Comparison of ENCODE assay signal across 20 cellular contexts in genomic region chr20:1438361-1438760, GRCh38. TPM values are rescaled to one million over a fixed set of nuclear protein-coding genes. Genes with fewer than 3 reads are reported as not detected.
"Had no signal": no experiment of that assay in that cellular context is flagged by ENCODE, and none has a peak within 500 bp of the region (broad histone marks: within the 10 kb centered on the region; RNA-seq: fewer than 3 reads in every experiment).

No MANE protein-coding gene starts in this region.

- DNase-seq: effector CD4-positive, alpha-beta T cell; endodermal cell; erythroblast; heart left ventricle; hippocampal formation; left colon; left ventricle myocardium superior; mesenchymal stem cell; midbrain; nucleus accumbens; ovary; right cardiac atrium; stimulated activated CD4-positive, alpha-beta T cell treated with anti-CD3 and anti-CD28 coated beads, Interleukin-2, amount 100 ng/mL, for 48 hours; stimulated activated naive CD8-positive, alpha-beta T cell treated with anti-CD3 and anti-CD28 coated beads, Interleukin-15, Interleukin-2, amounts not matched to agents 100 U/mL and 50 U/mL, for 24 hours; thyroid gland had no signal

- FAIRE-seq: endothelial cell of umbilical vein, frontal cortex, urothelium cell line had no signal

RNA-seq across cellular contexts. Expression of gene SIRPB2, which starts 52.9 kb away (rescaled TPM):
- polyA plus RNA-seq: fibroblast of lung, smooth muscle cell had no signal
